In the genomic region with DNA sequence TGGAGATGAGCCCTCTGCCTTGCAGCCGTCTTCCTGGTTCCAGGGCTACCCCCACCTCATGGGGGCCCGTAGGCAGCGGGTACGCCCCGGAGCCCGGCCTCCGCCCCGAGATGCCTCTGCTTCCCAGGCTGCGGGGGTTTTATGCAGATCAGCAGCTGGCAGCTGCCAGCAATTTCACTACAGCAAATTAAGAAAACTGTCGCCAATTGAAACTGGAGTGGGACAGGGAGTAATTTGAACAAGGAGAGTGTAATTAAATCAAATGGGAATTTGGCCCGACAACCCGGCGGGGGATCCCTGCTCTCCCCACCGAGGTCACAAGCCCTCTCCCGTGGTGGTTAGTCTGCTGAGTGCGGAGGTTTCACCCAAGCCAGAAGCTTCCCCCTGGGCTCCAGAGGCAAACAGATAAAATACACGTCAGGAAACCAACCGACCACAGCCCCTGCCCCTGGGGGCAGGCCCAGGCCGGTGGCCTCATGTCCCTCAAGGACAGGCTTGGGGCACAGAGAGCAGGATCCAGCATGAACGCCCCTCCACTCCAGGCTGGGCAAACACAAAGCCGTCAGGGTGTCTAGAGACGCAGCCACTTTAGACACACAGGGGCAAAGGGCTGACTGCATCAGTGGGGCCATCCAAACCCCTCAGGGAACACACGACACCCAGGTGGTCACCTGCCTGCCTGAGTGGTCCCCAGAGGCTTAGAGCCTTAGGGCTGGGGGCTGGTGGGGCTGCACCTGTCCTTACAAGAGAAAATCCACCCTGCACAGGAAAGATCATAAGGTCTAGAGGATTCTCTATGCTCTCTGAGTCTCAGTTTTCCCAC, we compare ENCODE assay signal across 1 cellular context.
TF ChIP-seq lines count a peak whose summit lies in the region.

No MANE protein-coding gene starts in this region.

TF ChIP-seq in HepG2, 621 proteins besides CTCF, POLR2A, EP300 and RAD21 (continued from another document and continues in another):
- TF ChIP-seq ARID3A (IDR thresholded peaks at IDR 0.05; ENCODE audit: low read depth, low read length) (no peak), PPARG (CRISPR knock-in tag; conservative IDR thresholded peaks at IDR 0.05) (peak; percentile 45; the same call in 1 of the 2 replicates), THRA (CRISPR knock-in tag; IDR thresholded peaks at IDR 0.05; ENCODE audit: borderline replicate concordance) (peak; percentile 77; the same call in 1 of the 2 replicates), ZMYM4 (CRISPR knock-in tag; IDR thresholded peaks at IDR 0.05) (peak; percentile 75), ZNF788 (CRISPR knock-in tag; IDR thresholded peaks at IDR 0.05; ENCODE audit: borderline replicate concordance) (peak; percentile 64; the same call in 1 of the 2 replicates), PHF5A (CRISPR knock-in tag; IDR thresholded peaks at IDR 0.05; ENCODE audit: low read depth, unreplicated experiment) (peak; percentile 50), ATRX (CRISPR knock-in tag; IDR thresholded peaks at IDR 0.05; ENCODE audit: borderline replicate concordance) (no peak), ZNF484 (CRISPR knock-in tag; IDR thresholded peaks at IDR 0.05; ENCODE audit: borderline replicate concordance, low read depth) (no peak), FUBP1 (CRISPR knock-in tag; IDR thresholded peaks at IDR 0.05; ENCODE audit: borderline replicate concordance) (no peak), SALL1 (CRISPR knock-in tag; IDR thresholded peaks at IDR 0.05) (peak; percentile 58), ZNF597 (CRISPR knock-in tag; IDR thresholded peaks at IDR 0.05) (no peak), SETDB1 (CRISPR knock-in tag; IDR thresholded peaks at IDR 0.05; ENCODE audit: borderline replicate concordance) (no peak), KAT2B (IDR thresholded peaks at IDR 0.05; ENCODE audit: borderline replicate concordance, low read depth, low read length) (no peak), ZNF431 (CRISPR knock-in tag; IDR thresholded peaks at IDR 0.05; ENCODE audit: borderline replicate concordance, low read depth) (no peak), ZSCAN5A (CRISPR knock-in tag; IDR thresholded peaks at IDR 0.05; ENCODE audit: borderline replicate concordance) (no peak), RFX3 (CRISPR knock-in tag; IDR thresholded peaks at IDR 0.05) (no peak), ZSCAN22 (CRISPR knock-in tag; IDR thresholded peaks at IDR 0.05) (no peak; the same call in 1 of the 2 replicates), ZBTB39 (CRISPR knock-in tag; IDR thresholded peaks at IDR 0.05) (no peak), RXRA (CRISPR knock-in tag; IDR thresholded peaks at IDR 0.05) (peak; percentile 72), ZNF780A (CRISPR knock-in tag; IDR thresholded peaks at IDR 0.05) (no peak), FOSL2 (CRISPR knock-in tag; IDR thresholded peaks at IDR 0.05) (no peak; the same call in 1 of the 2 replicates), ZNF614 (CRISPR knock-in tag; IDR thresholded peaks at IDR 0.05; ENCODE audit: borderline replicate concordance) (peak; percentile 47; the same call in 1 of the 2 replicates)
- TF ChIP-seq, protein P1, sequence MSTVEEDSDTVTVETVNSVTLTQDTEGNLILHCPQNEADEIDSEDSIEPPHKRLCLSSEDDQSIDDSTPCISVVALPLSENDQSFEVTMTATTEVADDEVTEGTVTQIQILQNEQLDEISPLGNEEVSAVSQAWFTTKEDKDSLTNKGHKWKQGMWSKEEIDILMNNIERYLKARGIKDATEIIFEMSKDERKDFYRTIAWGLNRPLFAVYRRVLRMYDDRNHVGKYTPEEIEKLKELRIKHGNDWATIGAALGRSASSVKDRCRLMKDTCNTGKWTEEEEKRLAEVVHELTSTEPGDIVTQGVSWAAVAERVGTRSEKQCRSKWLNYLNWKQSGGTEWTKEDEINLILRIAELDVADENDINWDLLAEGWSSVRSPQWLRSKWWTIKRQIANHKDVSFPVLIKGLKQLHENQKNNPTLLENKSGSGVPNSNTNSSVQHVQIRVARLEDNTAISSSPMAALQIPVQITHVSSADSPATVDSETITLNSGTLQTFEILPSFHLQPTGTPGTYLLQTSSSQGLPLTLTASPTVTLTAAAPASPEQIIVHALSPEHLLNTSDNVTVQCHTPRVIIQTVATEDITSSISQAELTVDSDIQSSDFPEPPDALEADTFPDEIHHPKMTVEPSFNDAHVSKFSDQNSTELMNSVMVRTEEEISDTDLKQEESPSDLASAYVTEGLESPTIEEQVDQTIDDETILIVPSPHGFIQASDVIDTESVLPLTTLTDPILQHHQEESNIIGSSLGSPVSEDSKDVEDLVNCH (CRISPR knock-in tag; IDR thresholded peaks at IDR 0.05), result no peak
- TF ChIP-seq, protein P2, sequence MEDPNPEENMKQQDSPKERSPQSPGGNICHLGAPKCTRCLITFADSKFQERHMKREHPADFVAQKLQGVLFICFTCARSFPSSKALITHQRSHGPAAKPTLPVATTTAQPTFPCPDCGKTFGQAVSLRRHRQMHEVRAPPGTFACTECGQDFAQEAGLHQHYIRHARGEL (CRISPR knock-in tag; IDR thresholded peaks at IDR 0.05), result no peak
- TF ChIP-seq, protein P3, sequence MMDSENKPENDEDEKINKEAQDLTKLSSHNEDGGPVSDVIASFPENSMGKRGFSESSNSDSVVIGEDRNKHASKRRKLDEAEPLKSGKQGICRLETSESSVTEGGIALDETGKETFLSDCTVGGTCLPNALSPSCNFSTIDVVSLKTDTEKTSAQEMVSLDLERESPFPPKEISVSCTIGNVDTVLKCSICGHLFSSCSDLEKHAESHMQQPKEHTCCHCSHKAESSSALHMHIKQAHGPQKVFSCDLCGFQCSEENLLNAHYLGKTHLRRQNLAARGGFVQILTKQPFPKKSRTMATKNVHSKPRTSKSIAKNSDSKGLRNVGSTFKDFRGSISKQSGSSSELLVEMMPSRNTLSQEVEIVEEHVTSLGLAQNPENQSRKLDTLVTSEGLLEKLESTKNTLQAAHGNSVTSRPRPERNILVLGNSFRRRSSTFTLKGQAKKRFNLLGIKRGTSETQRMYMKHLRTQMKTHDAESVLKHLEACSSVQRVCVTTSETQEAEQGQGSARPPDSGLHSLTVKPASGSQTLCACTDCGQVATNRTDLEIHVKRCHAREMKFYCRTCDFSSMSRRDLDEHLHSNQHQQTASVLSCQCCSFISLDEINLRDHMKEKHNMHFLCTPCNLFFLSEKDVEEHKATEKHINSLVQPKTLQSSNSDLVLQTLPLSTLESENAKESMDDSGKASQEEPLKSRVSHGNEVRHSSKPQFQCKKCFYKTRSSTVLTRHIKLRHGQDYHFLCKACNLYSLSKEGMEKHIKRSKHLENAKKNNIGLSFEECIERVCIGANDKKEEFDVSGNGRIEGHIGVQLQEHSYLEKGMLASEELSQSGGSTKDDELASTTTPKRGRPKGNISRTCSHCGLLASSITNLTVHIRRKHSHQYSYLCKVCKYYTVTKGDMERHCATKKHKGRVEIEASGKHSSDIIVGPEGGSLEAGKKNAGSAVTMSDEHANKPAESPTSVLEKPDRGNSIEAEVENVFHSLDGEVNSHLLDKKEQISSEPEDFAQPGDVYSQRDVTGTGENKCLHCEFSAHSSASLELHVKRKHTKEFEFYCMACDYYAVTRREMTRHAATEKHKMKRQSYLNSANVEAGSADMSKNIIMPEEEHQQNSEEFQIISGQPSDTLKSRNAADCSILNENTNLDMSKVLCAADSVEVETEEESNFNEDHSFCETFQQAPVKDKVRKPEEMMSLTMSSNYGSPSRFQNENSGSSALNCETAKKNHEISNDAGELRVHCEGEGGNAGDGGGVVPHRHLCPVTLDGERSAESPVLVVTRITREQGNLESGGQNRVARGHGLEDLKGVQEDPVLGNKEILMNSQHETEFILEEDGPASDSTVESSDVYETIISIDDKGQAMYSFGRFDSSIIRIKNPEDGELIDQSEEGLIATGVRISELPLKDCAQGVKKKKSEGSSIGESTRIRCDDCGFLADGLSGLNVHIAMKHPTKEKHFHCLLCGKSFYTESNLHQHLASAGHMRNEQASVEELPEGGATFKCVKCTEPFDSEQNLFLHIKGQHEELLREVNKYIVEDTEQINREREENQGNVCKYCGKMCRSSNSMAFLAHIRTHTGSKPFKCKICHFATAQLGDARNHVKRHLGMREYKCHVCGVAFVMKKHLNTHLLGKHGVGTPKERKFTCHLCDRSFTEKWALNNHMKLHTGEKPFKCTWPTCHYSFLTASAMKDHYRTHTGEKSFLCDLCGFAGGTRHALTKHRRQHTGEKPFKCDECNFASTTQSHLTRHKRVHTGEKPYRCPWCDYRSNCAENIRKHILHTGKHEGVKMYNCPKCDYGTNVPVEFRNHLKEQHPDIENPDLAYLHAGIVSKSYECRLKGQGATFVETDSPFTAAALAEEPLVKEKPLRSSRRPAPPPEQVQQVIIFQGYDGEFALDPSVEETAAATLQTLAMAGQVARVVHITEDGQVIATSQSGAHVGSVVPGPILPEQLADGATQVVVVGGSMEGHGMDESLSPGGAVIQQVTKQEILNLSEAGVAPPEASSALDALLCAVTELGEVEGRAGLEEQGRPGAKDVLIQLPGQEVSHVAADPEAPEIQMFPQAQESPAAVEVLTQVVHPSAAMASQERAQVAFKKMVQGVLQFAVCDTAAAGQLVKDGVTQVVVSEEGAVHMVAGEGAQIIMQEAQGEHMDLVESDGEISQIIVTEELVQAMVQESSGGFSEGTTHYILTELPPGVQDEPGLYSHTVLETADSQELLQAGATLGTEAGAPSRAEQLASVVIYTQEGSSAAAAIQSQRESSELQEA (CRISPR knock-in tag; IDR thresholded peaks at IDR 0.05; ENCODE audit: not compliant biosample characterization), result no peak
- TF ChIP-seq, protein P4, sequence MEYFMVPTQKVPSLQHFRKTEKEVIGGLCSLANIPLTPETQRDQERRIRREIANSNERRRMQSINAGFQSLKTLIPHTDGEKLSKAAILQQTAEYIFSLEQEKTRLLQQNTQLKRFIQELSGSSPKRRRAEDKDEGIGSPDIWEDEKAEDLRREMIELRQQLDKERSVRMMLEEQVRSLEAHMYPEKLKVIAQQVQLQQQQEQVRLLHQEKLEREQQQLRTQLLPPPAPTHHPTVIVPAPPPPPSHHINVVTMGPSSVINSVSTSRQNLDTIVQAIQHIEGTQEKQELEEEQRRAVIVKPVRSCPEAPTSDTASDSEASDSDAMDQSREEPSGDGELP (IDR thresholded peaks at IDR 0.05; ENCODE audit: borderline replicate concordance, low read depth), result peak; percentile 42; the same call in 1 of the 2 replicates
